25 cellular contexts compared by ENCODE assay signal in the genomic region with DNA sequence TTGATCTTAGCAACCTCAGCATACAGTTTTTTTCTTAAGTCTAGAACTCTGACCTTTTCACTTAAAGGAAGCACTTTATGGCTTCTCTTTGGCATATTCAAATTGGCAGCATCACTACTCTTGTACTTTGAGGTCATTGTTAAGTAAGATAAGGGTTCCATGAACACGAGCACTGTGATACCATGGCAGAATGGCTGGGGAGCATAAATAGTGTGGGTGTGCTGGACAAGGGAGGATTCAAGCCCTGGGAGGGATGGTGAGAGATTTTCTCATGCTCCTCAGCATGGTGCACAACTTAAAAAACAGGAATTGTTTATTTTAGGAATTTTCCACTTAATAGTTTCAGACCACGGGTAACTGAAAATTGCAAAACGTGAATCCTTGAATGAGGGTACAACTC.
DNase-seq lines count a peak whose midpoint lies in the region; ATAC-seq, FAIRE-seq and TF ChIP-seq lines count a peak whose summit lies in the region.
"Had no signal": no experiment of that assay in that cellular context is flagged by ENCODE, and none has a peak within 500 bp of the region (broad histone marks: within the 10 kb centered on the region; RNA-seq: fewer than 3 reads in every experiment).

No MANE protein-coding gene starts in this region.

- H4K20me1 ChIP-seq in HepG2 (ENCODE audit: insufficient read depth, low read length) (no peaks in the 10 kb centered on the region; the same call in 1 of the 2 replicates), SU-DHL-6 (ENCODE audit: low read depth, low read length) (no peaks in the 10 kb centered on the region), keratinocyte (ENCODE audit: control insufficient read depth, extremely low read depth, insufficient read depth, low read length) (no peaks in the 10 kb centered on the region)

- H3K9me3 ChIP-seq in liver (ENCODE audit: control insufficient read depth in 4 of 4, low read length in 3 of 4) (no peaks in the 10 kb centered on the region), HepG2 (ENCODE audit: low read length) (no peaks in the 10 kb centered on the region), SU-DHL-6 (ENCODE audit: insufficient read depth, low read length) (no peaks in the 10 kb centered on the region), keratinocyte (ENCODE audit: control insufficient read depth, low read depth, low read length) (no peaks in the 10 kb centered on the region)
- H3K9me3 ChIP-seq: thoracic aorta had no signal

- ATAC-seq in HepG2, result no peak
- ATAC-seq in GM18907 (IDR thresholded peaks at IDR 0.05; ENCODE audit: unreplicated experiment), result no peak
- ATAC-seq: natural killer cell treated with Interleukin-12 subunit alpha and Interleukin-12 subunit beta and Interleukin-15 and Interleukin-18, amount 100 ng/mL, for 72 hours; Panc1; stimulated activated naive CD8-positive, alpha-beta T cell treated with anti-CD3 and anti-CD28 coated beads, Interleukin-15, amount 100 ng/mL, for 72 hours had no signal

- H2AFZ ChIP-seq in HepG2 (ENCODE audit: low read length) (no peak overlapping the region), SU-DHL-6 (ENCODE audit: low read depth, low read length, severe bottlenecking) (no peak overlapping the region), keratinocyte (ENCODE audit: control insufficient read depth, low read length) (no peak overlapping the region)

- H3K4me3 ChIP-seq in liver (ENCODE audit: low read depth in 1 of 3, low read length in 3 of 3) (no peak overlapping the region), HepG2 (replicated peaks in 1 of 3; ENCODE audit: insufficient read depth in 1 of 3, low read depth in 2 of 3, low read length in 3 of 3) (no peak overlapping the region), SU-DHL-6 (ENCODE audit: insufficient read depth, low read length, poor library complexity, severe bottlenecking) (no peak overlapping the region), keratinocyte (ENCODE audit: control insufficient read depth in 2 of 3, extremely low read depth in 1 of 3, insufficient read depth in 2 of 3, low read depth in 1 of 3, low read length in 3 of 3) (no peak overlapping the region)
- H3K4me3 ChIP-seq: lung, smooth muscle cell, thoracic aorta had no signal

- no peaks in the 10 kb centered on the region for H3K9me1 ChIP-seq in keratinocyte (ENCODE audit: control insufficient read depth, extremely low read depth, insufficient read depth, low read length)

- no peak for DNase-seq in HepG2 (ENCODE audit: low spot score)
- no peak for DNase-seq in keratinocyte (ENCODE audit: low read depth, low spot score)
- DNase-seq in H4 (ENCODE audit: low spot score), result no peak
- DNase-seq in midbrain (lab: John Stamatoyannopoulos, UW), result no peak
- DNase-seq: activated CD4-positive, alpha-beta memory T cell treated with anti-CD3 and anti-CD28 coated beads, Interleukin-2, amount 10 ng/mL, durations not matched to agents 7 days and 5 days; activated CD4-positive, alpha-beta T cell treated with anti-CD3 and anti-CD28 coated beads for 1 hour; activated CD8-positive, alpha-beta memory T cell treated with anti-CD3 and anti-CD28 coated beads, Interleukin-2, amount 50 U/mL, for 48 hours; activated naive CD4-positive, alpha-beta T cell treated with anti-CD3 and anti-CD28 coated beads, Interleukin-2, amount 10 ng/mL, durations not matched to agents 7 days and 5 days; MV-4-11; NCI-H1436; NCI-H2081; NCI-H2227 treated with DMSO at 0.1 percent for 48 hours; NCI-H526; NK-92 treated with Interleukin-12 subunit alpha and Interleukin-12 subunit beta, amount 100 ng/mL, for 24 hours; SIG-M5; stimulated activated naive CD8-positive, alpha-beta T cell treated with anti-CD3 and anti-CD28 coated beads, Interleukin-15, amount 100 ng/mL, for 72 hours had no signal

- no peak for TF ChIP-seq EP300 in HepG2 (IDR thresholded peaks at IDR 0.05; ENCODE audit: low read depth in 2 of 2, low read length in 2 of 2)
- TF ChIP-seq EP300 in HepG2 (CRISPR knock-in tag; IDR thresholded peaks at IDR 0.05; ENCODE audit: borderline replicate concordance), result no peak

- TF ChIP-seq CTCF in liver (IDR thresholded peaks at IDR 0.05; ENCODE audit: low read depth, low read length, missing input control) (no peak), HepG2 (CRISPR knock-in tag; IDR thresholded peaks at IDR 0.05) (no peak), SU-DHL-6 (IDR thresholded peaks at IDR 0.05; ENCODE audit: insufficient read depth, low read length, poor library complexity, severe bottlenecking) (no peak), keratinocyte (optimal IDR thresholded peaks at IDR 0.05 in 1 of 3, IDR thresholded peaks at IDR 0.05 in 1 of 3, conservative IDR thresholded peaks at IDR 0.05 in 1 of 3; ENCODE audit: extremely low read depth in 1 of 3, insufficient read depth in 2 of 3, low read length in 3 of 3) (no peak)

- H3K27ac ChIP-seq in liver (ENCODE audit: low read depth in 1 of 2, low read length in 2 of 2), result peak overlapping the region; percentile 19
- H3K27ac ChIP-seq in HepG2 (ENCODE audit: extremely low read length, insufficient read depth, low read length), result no peak overlapping the region
- peak overlapping the region; percentile 100 for H3K27ac ChIP-seq in SU-DHL-6 (ENCODE audit: low read depth, low read length)
- H3K27ac ChIP-seq in keratinocyte (ENCODE audit: control insufficient read depth, insufficient read depth, low read length), result no peak overlapping the region
- H3K27ac ChIP-seq: thoracic aorta had no signal

- WGBS in liver, result 88% methylated on average over 3 of the region's 3 CpGs
- 90% methylated on average over 3 of the region's 3 CpGs for WGBS in HepG2 (ENCODE audit: low lambda C conversion rate)

- no peak for TF ChIP-seq RAD21 in liver (IDR thresholded peaks at IDR 0.05)
- no peak for TF ChIP-seq RAD21 in HepG2 (CRISPR knock-in tag; IDR thresholded peaks at IDR 0.05)

- H3K9me2 ChIP-seq in SU-DHL-6 (replicated peaks; ENCODE audit: insufficient read depth, low read length), result no peaks in the 10 kb centered on the region

- H3K79me2 ChIP-seq in HepG2 (ENCODE audit: insufficient read depth, low read length), result peaks cover 4% of the 10 kb centered on the region
- H3K79me2 ChIP-seq in SU-DHL-6 (ENCODE audit: insufficient read depth, low read length), result peaks cover 64% of the 10 kb centered on the region
- H3K79me2 ChIP-seq in keratinocyte (ENCODE audit: control insufficient read depth, insufficient read depth, low read length), result peaks cover 12% of the 10 kb centered on the region

- H3K4me2 ChIP-seq in HepG2 (ENCODE audit: low read depth, low read length), result no peak overlapping the region
- peak overlapping the region; percentile 79 for H3K4me2 ChIP-seq in SU-DHL-6 (ENCODE audit: low read depth, low read length, poor library complexity, severe bottlenecking)
- no peak overlapping the region for H3K4me2 ChIP-seq in keratinocyte (ENCODE audit: control insufficient read depth, extremely low read depth, insufficient read depth, low read depth, low read length)
- H3K4me2 ChIP-seq: smooth muscle cell had no signal

- in situ Hi-C loops in HepG2 (cut with HindIII; ENCODE audit: extremely low pct_ligation_motif_present, low pct_unique_long_range_greater_than_20kb), result no loop called here

- POLR2A ChIA-PET in HepG2 (lab: Yijun Ruan, JAX), result no interaction called here

- dilution Hi-C loops in keratinocyte (cut with MboI; ENCODE audit: extremely low pct_ligation_motif_present, low sequenced_read_pairs), result no loop called here

- CTCF ChIA-PET in HepG2 (lab: Yijun Ruan, JAX; ENCODE audit: low intra/inter-chr PET ratio, low total read pairs), result no interaction called here

- no peak for FAIRE-seq in HepG2 (lab: Jason Lieb, UNC)
- peak; percentile 43 for FAIRE-seq in keratinocyte (lab: Jason Lieb, UNC)
- FAIRE-seq: bronchial epithelial cell had no signal

- peaks cover 0 to 5% (median 2%) of the 10 kb centered on the region in 4 donors for H3K36me3 ChIP-seq in liver (ENCODE audit: control insufficient read depth in 4 of 4, insufficient read depth in 3 of 4, low read depth in 1 of 4, low read length in 3 of 4)
- H3K36me3 ChIP-seq in HepG2 (replicated peaks in 1 of 2; ENCODE audit: control insufficient read depth in 1 of 2, insufficient read depth in 2 of 2, low read length in 2 of 2), result peaks cover 1 to 19% of the 10 kb centered on the region in 2 experiments; a peak in 2 of 5 replicates
- H3K36me3 ChIP-seq in SU-DHL-6 (ENCODE audit: low read length), result no peaks in the 10 kb centered on the region
- H3K36me3 ChIP-seq in keratinocyte (ENCODE audit: control insufficient read depth in 2 of 2, extremely low read depth in 1 of 2, insufficient read depth in 2 of 2, low read length in 2 of 2), result peaks cover 0 to 6% of the 10 kb centered on the region in 2 experiments
- H3K36me3 ChIP-seq: thoracic aorta had no signal

- H3K4me1 ChIP-seq in liver (ENCODE audit: control insufficient read depth in 4 of 4, insufficient read depth in 4 of 4, low read length in 3 of 4) (peaks cover 0 to 25% (median 15%) of the 10 kb centered on the region in 4 donors), HepG2 (ENCODE audit: insufficient read depth, low read length) (peaks cover 19% of the 10 kb centered on the region), keratinocyte (ENCODE audit: control insufficient read depth, extremely low read depth, insufficient read depth, low read length) (peaks cover 20% of the 10 kb centered on the region)

- H3F3A ChIP-seq in SU-DHL-6 (ENCODE audit: insufficient read depth), result peaks cover 48% of the 10 kb centered on the region

- no peak for TF ChIP-seq POLR2A in HepG2 (IDR thresholded peaks at IDR 0.05; ENCODE audit: insufficient read depth in 1 of 2, low read depth in 2 of 2, low read length in 2 of 2)

- intact Hi-C loops in HepG2 (cut with micrococcal nuclease; ENCODE audit: unreplicated experiment), result no loop called here

- H3K27me3 ChIP-seq in liver (ENCODE audit: control insufficient read depth in 4 of 4, insufficient read depth in 4 of 4, low read length in 3 of 4), result no peaks in the 10 kb centered on the region
- no peaks in the 10 kb centered on the region for H3K27me3 ChIP-seq in HepG2 (ENCODE audit: control insufficient read depth in 1 of 2, insufficient read depth in 2 of 2, low read length in 2 of 2)
- no peaks in the 10 kb centered on the region for H3K27me3 ChIP-seq in SU-DHL-6 (ENCODE audit: low read length)
- no peaks in the 10 kb centered on the region for H3K27me3 ChIP-seq in keratinocyte (ENCODE audit: control insufficient read depth, extremely low read depth, insufficient read depth, low read length)

- no peak overlapping the region for H3K9ac ChIP-seq in liver (ENCODE audit: low read depth in 1 of 2, low read length in 2 of 2)
- no peak overlapping the region for H3K9ac ChIP-seq in HepG2 (ENCODE audit: insufficient read depth, low read depth, low read length)
- peak overlapping the region; percentile 68 for H3K9ac ChIP-seq in SU-DHL-6 (ENCODE audit: low read length)
- no peak overlapping the region for H3K9ac ChIP-seq in keratinocyte (ENCODE audit: control insufficient read depth, extremely low read depth, insufficient read depth, low read length)

- BruUV-seq in HepG2 (replicated peaks; lab: Mats Ljungman, UMichigan), result no TSS peak

TF ChIP-seq in liver, 16 proteins besides CTCF, POLR2A, EP300 and RAD21 (continues in another document):
- TF ChIP-seq EGR1 (IDR thresholded peaks at IDR 0.05; ENCODE audit: low read depth in 2 of 2), result no peak

TF ChIP-seq in HepG2, 621 proteins besides CTCF, POLR2A, EP300 and RAD21 (continues in another document):
- TF ChIP-seq ZNF605 (CRISPR knock-in tag; IDR thresholded peaks at IDR 0.05) (no peak), SNAPC5 (CRISPR knock-in tag; IDR thresholded peaks at IDR 0.05; ENCODE audit: borderline replicate concordance) (no peak)

Comparison
In these comparisons a context has a peak if more than half of its experiments do, and no peak if none do; other contexts are left out.
1. H3K27ac ChIP-seq: peak in liver (2 of 2) and SU-DHL-6 (single experiment); none in HepG2 (single experiment) and keratinocyte (single experiment).